29 cellular contexts compared by ENCODE assay signal in genomic region chr1:154095456-154095855, GRCh38. TPM values are rescaled to one million over a fixed set of nuclear protein-coding genes. Genes with fewer than 3 reads are reported as not detected.
"Had no signal": no experiment of that assay in that cellular context is flagged by ENCODE, and none has a peak within 500 bp of the region (broad histone marks: within the 10 kb centered on the region; RNA-seq: fewer than 3 reads in every experiment).

No MANE protein-coding gene starts in this region.

- H3K9me3 ChIP-seq: stomach, suprapubic skin, testis, thoracic aorta, thyroid gland, tibial artery, tibial nerve, transverse colon, upper lobe of left lung, upper lobe of right lung, uterus, vagina had no signal

- H3K4me1 Mint-ChIP-seq: stimulated activated effector memory CD8-positive, alpha-beta T cell treated with anti-CD3 and anti-CD28 coated beads, Interleukin-12 subunit alpha, Interleukin-12 subunit beta, amount 100 ng/mL, for 72 hours; stimulated activated memory B cell treated with anti-CD40 and anti-IgM and Interleukin-4, amounts not matched to agents 10 μg/mL and 1 μg/mL and 100 μg/mL, for 72 hours; stimulated activated naive B cell treated with anti-CD40 and anti-IgM and Interleukin-4, amounts not matched to agents 10 μg/mL and 1 μg/mL and 100 μg/mL, for 72 hours; stimulated activated naive CD8-positive, alpha-beta T cell treated with anti-CD3 and anti-CD28 coated beads, Interleukin-15, amount 100 ng/mL, for 72 hours had no signal

- H3K4me1 ChIP-seq: stomach, suprapubic skin, testis, thyroid gland, tibial artery, tibial nerve, transverse colon, upper lobe of left lung, upper lobe of right lung, uterus, vagina had no signal

- ATAC-seq: stimulated activated effector memory CD8-positive, alpha-beta T cell treated with anti-CD3 and anti-CD28 coated beads, Interleukin-12 subunit alpha, Interleukin-12 subunit beta, amount 100 ng/mL, for 72 hours; stimulated activated memory B cell treated with anti-CD40 and anti-IgM and Interleukin-4, amounts not matched to agents 10 μg/mL and 1 μg/mL and 100 μg/mL, for 72 hours; stimulated activated naive B cell treated with anti-CD40 and anti-IgM and Interleukin-4, amounts not matched to agents 10 μg/mL and 1 μg/mL and 100 μg/mL, for 72 hours; stimulated activated naive CD8-positive, alpha-beta T cell treated with anti-CD3 and anti-CD28 coated beads, Interleukin-15, amount 100 ng/mL, for 72 hours; stimulated activated naive CD8-positive, alpha-beta T cell treated with anti-CD3 and anti-CD28 coated beads, Interleukin-15, Interleukin-2, amounts not matched to agents 100 U/mL and 50 U/mL, for 24 hours; upper lobe of right lung had no signal

- H3K27ac ChIP-seq: stomach, suprapubic skin, testis, thoracic aorta, thyroid gland, tibial artery, tibial nerve, transverse colon, upper lobe of left lung, upper lobe of right lung, uterus, vagina had no signal

- H3K36me3 ChIP-seq: stomach, suprapubic skin, thoracic aorta, thyroid gland, tibial artery, tibial nerve, transverse colon, upper lobe of left lung, upper lobe of right lung, uterus, vagina had no signal

- H3K27me3 Mint-ChIP-seq: stimulated activated memory B cell treated with anti-CD40 and anti-IgM and Interleukin-4, amounts not matched to agents 10 μg/mL and 1 μg/mL and 100 μg/mL, for 72 hours; stimulated activated naive CD8-positive, alpha-beta T cell treated with anti-CD3 and anti-CD28 coated beads, Interleukin-15, amount 100 ng/mL, for 72 hours; stimulated activated naive CD8-positive, alpha-beta T cell treated with anti-CD3 and anti-CD28 coated beads, Interleukin-15, Interleukin-2, amounts not matched to agents 100 ng/mL and 50 ng/mL, for 24 hours had no signal

- H3K36me3 Mint-ChIP-seq: stimulated activated effector memory CD8-positive, alpha-beta T cell treated with anti-CD3 and anti-CD28 coated beads, Interleukin-12 subunit alpha, Interleukin-12 subunit beta, amount 100 ng/mL, for 72 hours; stimulated activated memory B cell treated with anti-CD40 and anti-IgM and Interleukin-4, amounts not matched to agents 10 μg/mL and 1 μg/mL and 100 μg/mL, for 72 hours; stimulated activated naive B cell treated with anti-CD40 and anti-IgM and Interleukin-4, amounts not matched to agents 10 μg/mL and 1 μg/mL and 100 μg/mL, for 72 hours; type B pancreatic cell had no signal

- H3K9me3 Mint-ChIP-seq: stimulated activated effector memory CD8-positive, alpha-beta T cell treated with anti-CD3 and anti-CD28 coated beads, Interleukin-12 subunit alpha, Interleukin-12 subunit beta, amount 100 ng/mL, for 72 hours; stimulated activated memory B cell treated with anti-CD40 and anti-IgM and Interleukin-4, amounts not matched to agents 10 μg/mL and 1 μg/mL and 100 μg/mL, for 72 hours; stimulated activated naive B cell treated with anti-CD40 and anti-IgM and Interleukin-4, amounts not matched to agents 10 μg/mL and 1 μg/mL and 100 μg/mL, for 72 hours; stimulated activated naive CD8-positive, alpha-beta T cell treated with anti-CD3 and anti-CD28 coated beads, Interleukin-15, amount 100 ng/mL, for 72 hours; stimulated activated naive CD8-positive, alpha-beta T cell treated with anti-CD3 and anti-CD28 coated beads, Interleukin-15, Interleukin-2, amounts not matched to agents 100 ng/mL and 50 ng/mL, for 24 hours; type B pancreatic cell had no signal

- FAIRE-seq: urothelium cell line had no signal

- H3K4me3 Mint-ChIP-seq: stimulated activated effector memory CD8-positive, alpha-beta T cell treated with anti-CD3 and anti-CD28 coated beads, Interleukin-12 subunit alpha, Interleukin-12 subunit beta, amount 100 ng/mL, for 72 hours; stimulated activated memory B cell treated with anti-CD40 and anti-IgM and Interleukin-4, amounts not matched to agents 10 μg/mL and 1 μg/mL and 100 μg/mL, for 72 hours; stimulated activated naive B cell treated with anti-CD40 and anti-IgM and Interleukin-4, amounts not matched to agents 10 μg/mL and 1 μg/mL and 100 μg/mL, for 72 hours; stimulated activated naive CD8-positive, alpha-beta T cell treated with anti-CD3 and anti-CD28 coated beads, Interleukin-15, amount 100 ng/mL, for 72 hours; stimulated activated naive CD8-positive, alpha-beta T cell treated with anti-CD3 and anti-CD28 coated beads, Interleukin-15, Interleukin-2, amounts not matched to agents 100 ng/mL and 50 ng/mL, for 24 hours; type B pancreatic cell had no signal

- DNase-seq: stimulated activated CD4-positive, alpha-beta T cell treated with anti-CD3 and anti-CD28 coated beads, Interleukin-2, amount 100 ng/mL, for 48 hours; stimulated activated CD4-positive, alpha-beta T cell treated with anti-CD3 and anti-CD28 coated beads, Interleukin-4, amount 100 ng/mL, for 1 hour; stimulated activated CD4-positive, alpha-beta T cell treated with anti-CD3 and anti-CD28 coated beads, Interleukin-4, amount 100 ng/mL, for 24 hours; stimulated activated CD4-positive, alpha-beta T cell treated with anti-CD3 and anti-CD28 coated beads, Interleukin-4, amount 100 ng/mL, for 4 hours; stimulated activated CD8-positive, alpha-beta memory T cell treated with anti-CD3 and anti-CD28 coated beads, Interleukin-4, amount 100 ng/mL, for 48 hours; stimulated activated naive B cell treated with anti-CD40 and anti-IgM and Interleukin-4, amounts not matched to agents 10 μg/mL and 1 μg/mL and 100 μg/mL, for 72 hours; stimulated activated naive CD4-positive, alpha-beta T cell; stimulated activated naive CD4-positive, alpha-beta T cell treated with Interleukin-2 at 50 U/mL for 16 hours; stimulated activated naive CD8-positive, alpha-beta T cell treated with anti-CD3 and anti-CD28 coated beads, Interleukin-15, amount 100 ng/mL, for 72 hours; stimulated activated naive CD8-positive, alpha-beta T cell treated with anti-CD3 and anti-CD28 coated beads, Interleukin-15, Interleukin-2, amounts not matched to agents 100 U/mL and 50 U/mL, for 24 hours; stomach; substantia nigra; testis; thyroid gland; tibial artery; transverse colon; trophoblast cell; upper lobe of left lung; upper lobe of right lung; uterus had no signal

- H3K27me3 ChIP-seq: stomach, suprapubic skin, testis, thyroid gland, tibial artery, tibial nerve, transverse colon, upper lobe of left lung, upper lobe of right lung, uterus, vagina had no signal

- H3K4me3 ChIP-seq: stomach, suprapubic skin, testis, thoracic aorta, thyroid gland, tibial artery, tibial nerve, transverse colon, upper lobe of left lung, upper lobe of right lung, uterus, vagina had no signal

- H3K27ac Mint-ChIP-seq: stimulated activated effector memory CD8-positive, alpha-beta T cell treated with anti-CD3 and anti-CD28 coated beads, Interleukin-12 subunit alpha, Interleukin-12 subunit beta, amount 100 ng/mL, for 72 hours; stimulated activated memory B cell treated with anti-CD40 and anti-IgM and Interleukin-4, amounts not matched to agents 10 μg/mL and 1 μg/mL and 100 μg/mL, for 72 hours; stimulated activated naive B cell treated with anti-CD40 and anti-IgM and Interleukin-4, amounts not matched to agents 10 μg/mL and 1 μg/mL and 100 μg/mL, for 72 hours; stimulated activated naive CD8-positive, alpha-beta T cell treated with anti-CD3 and anti-CD28 coated beads, Interleukin-15, Interleukin-2, amounts not matched to agents 100 ng/mL and 50 ng/mL, for 24 hours; type B pancreatic cell had no signal

RNA-seq across cellular contexts. Expression of gene NUP210L, which starts 59.4 kb away (rescaled TPM):
- total RNA-seq: suprapubic skin, transverse colon, vagina had no signal
- polyA plus RNA-seq: stomach had no signal
